ENCODE assay signal across 9 cellular contexts in genomic region chr12:124454352-124454725, GRCh38.
A peak's percentile ranks its signal among the peaks of the same experiment; 100 is the strongest.
DNase-seq lines count a peak whose midpoint lies in the region; ATAC-seq, FAIRE-seq and TF ChIP-seq lines count a peak whose summit lies in the region.
"Had no signal": no experiment of that assay in that cellular context is flagged by ENCODE, and none has a peak within 500 bp of the region (broad histone marks: within the 10 kb centered on the region; RNA-seq: fewer than 3 reads in every experiment).

No MANE protein-coding gene starts in this region.

- H3K4me1 Mint-ChIP-seq in Calu3 (ENCODE audit: low read depth, unreplicated experiment), result peaks cover 23% of the 10 kb centered on the region

- DNase-seq in Calu3 (no peak), Peyer's patch (no peak), fibroblast of lung (ENCODE audit: low read depth in 2 of 2) (no peak), foreskin melanocyte (no peak), GM12892 (ENCODE audit: insufficient read length) (no peak)
- no peak for DNase-seq in stimulated activated naive CD4-positive, alpha-beta T cell (lab: John Stamatoyannopoulos, UW)
- DNase-seq: NCI-H526 had no signal

- ATAC-seq in HG02610 (IDR thresholded peaks at IDR 0.05; ENCODE audit: unreplicated experiment), result no peak

- H3K4me2 ChIP-seq in fibroblast of lung (ENCODE audit: extremely low read depth, insufficient read depth, low read length), result no peak overlapping the region

- H3K27me3 Mint-ChIP-seq in Calu3 (ENCODE audit: unreplicated experiment), result no peaks in the 10 kb centered on the region

- H3K27ac Mint-ChIP-seq in Calu3 (ENCODE audit: unreplicated experiment), result peak overlapping the region; percentile 76

- FAIRE-seq in GM12892 (lab: Jason Lieb, UNC), result no peak

- peak overlapping the region; percentile 40 to 81 (median 74) for H3K27ac ChIP-seq in Peyer's patch
- peak overlapping the region; percentile 56 for H3K27ac ChIP-seq in fibroblast of lung (ENCODE audit: insufficient read depth, low read length)
- H3K27ac ChIP-seq in rectal smooth muscle tissue (ENCODE audit: low read depth, low read length), result peak overlapping the region; percentile 74

- H3K79me2 ChIP-seq in fibroblast of lung (ENCODE audit: control insufficient read depth, insufficient read depth, low read length), result no peaks in the 10 kb centered on the region

- H2AFZ ChIP-seq in fibroblast of lung (ENCODE audit: low read length), result no peak overlapping the region

- no peak for TF ChIP-seq CTCF in Calu3 (IDR thresholded peaks at IDR 0.05; ENCODE audit: unreplicated experiment)
- no peak for TF ChIP-seq CTCF in Peyer's patch (IDR thresholded peaks at IDR 0.05)
- no peak for TF ChIP-seq CTCF in fibroblast of lung (conservative IDR thresholded peaks at IDR 0.05 in 1 of 2, IDR thresholded peaks at IDR 0.05 in 1 of 2; ENCODE audit: low read depth in 1 of 2, low read length in 2 of 2)

- no peaks in the 10 kb centered on the region for H4K20me1 ChIP-seq in fibroblast of lung (ENCODE audit: control insufficient read depth, extremely low read depth, insufficient read depth, low read length)

- TF ChIP-seq POLR2A in Peyer's patch (IDR thresholded peaks at IDR 0.05), result no peak
- TF ChIP-seq POLR2A in GM12892 (IDR thresholded peaks at IDR 0.05; ENCODE audit: low read depth, low read length), result no peak

- H3K4me1 ChIP-seq in Peyer's patch (peaks cover 0 to 71% (median 36%) of the 10 kb centered on the region in 4 donors), fibroblast of lung (ENCODE audit: control insufficient read depth, extremely low read depth, insufficient read depth, low read length) (peaks cover 29% of the 10 kb centered on the region), rectal smooth muscle tissue (ENCODE audit: control insufficient read depth, insufficient read depth, low read length) (peaks cover 48% of the 10 kb centered on the region)

- H3K9me3 ChIP-seq in Peyer's patch, result no peaks in the 10 kb centered on the region
- no peaks in the 10 kb centered on the region for H3K9me3 ChIP-seq in fibroblast of lung (ENCODE audit: control insufficient read depth, insufficient read depth, low read depth, low read length)

- BruUV-seq in Calu3 (replicated peaks; lab: Mats Ljungman, UMichigan), result no TSS peak

- H3K9me3 Mint-ChIP-seq in Calu3 (ENCODE audit: low read depth, unreplicated experiment), result no peaks in the 10 kb centered on the region

- intact Hi-C loops in Calu3 (cut with micrococcal nuclease; ENCODE audit: unreplicated experiment), result loop anchor here (5.0 kb wide), 1 partner anchor 53 kb away; no protein-coding TSS in a partner anchor

- H3K36me3 Mint-ChIP-seq in Calu3 (ENCODE audit: insufficient read depth, unreplicated experiment), result peaks cover 59% of the 10 kb centered on the region

- peaks cover 0 to 20% (median 0%) of the 10 kb centered on the region in 3 donors for H3K36me3 ChIP-seq in Peyer's patch
- peaks cover 5% of the 10 kb centered on the region for H3K36me3 ChIP-seq in fibroblast of lung (ENCODE audit: control insufficient read depth, insufficient read depth, low read length)
- peaks cover 17% of the 10 kb centered on the region for H3K36me3 ChIP-seq in rectal smooth muscle tissue (ENCODE audit: control insufficient read depth, insufficient read depth, low read length)

- no peaks in the 10 kb centered on the region for H3K27me3 ChIP-seq in Peyer's patch
- no peaks in the 10 kb centered on the region for H3K27me3 ChIP-seq in fibroblast of lung (ENCODE audit: control insufficient read depth, insufficient read depth, low read length)
- no peaks in the 10 kb centered on the region for H3K27me3 ChIP-seq in rectal smooth muscle tissue (ENCODE audit: control insufficient read depth, insufficient read depth, low read length)

- CTCF ChIA-PET in Calu3 (lab: Charles Lee), result no interaction called here

- no peak overlapping the region for H3K9ac ChIP-seq in fibroblast of lung (ENCODE audit: insufficient read depth, low read length)
- no peak overlapping the region for H3K9ac ChIP-seq in rectal smooth muscle tissue (ENCODE audit: low read length)

- H3K4me3 Mint-ChIP-seq in Calu3 (ENCODE audit: low read depth, unreplicated experiment), result peak overlapping the region; percentile 46

- H3K4me3 ChIP-seq in Peyer's patch (no peak overlapping the region), fibroblast of lung (replicated peaks in 1 of 4; ENCODE audit: control extremely low read depth in 1 of 4, insufficient read depth in 1 of 4, low read depth in 3 of 4, low read length in 4 of 4) (no peak overlapping the region), rectal smooth muscle tissue (ENCODE audit: low read length) (peak overlapping the region; percentile 29)
